8 cellular contexts compared by ENCODE assay signal in genomic region chr4:105895324-105895608, GRCh38. TPM values are rescaled to one million over a fixed set of nuclear protein-coding genes. Genes with fewer than 3 reads are reported as not detected.
DNase-seq lines count a peak whose midpoint lies in the region; ATAC-seq, FAIRE-seq and TF ChIP-seq lines count a peak whose summit lies in the region.

Gene NPNT, plus strand, starts transcription at chr4:105895471. Its CDS starts 182 bp downstream, at chr4:105895653.

- H3K36me3 Mint-ChIP-seq in T-helper 1 cell treated with Interleukin-12 subunit alpha and Interleukin-12 subunit beta and Interleukin-4 antibody, amounts not matched to agents 30 μg/mL and 1 μg/mL, for 36 hours (ENCODE audit: low read depth), result peaks cover 2% of the 10 kb centered on the region
- no peaks in the 10 kb centered on the region for H3K36me3 Mint-ChIP-seq in activated B cell treated with CpG ODN at 0.5 μM for 24 hours (ENCODE audit: low read depth)

- peak within 1 kb of the TSS; percentile 69 to 78 for H3K27ac ChIP-seq in small intestine (ENCODE audit: low read depth in 1 of 2, low read length in 1 of 2)

- 0 to 2% (median 1%) methylated on average over 13 to 34 of the region's 34 CpGs for WGBS in small intestine, 3 donors

- H3K36me3 ChIP-seq in small intestine (ENCODE audit: control insufficient read depth in 2 of 2, insufficient read depth in 2 of 2, low read length in 2 of 2), result no peaks in the 10 kb centered on the region

- no peaks in the 10 kb centered on the region for H3K9me3 ChIP-seq in small intestine (ENCODE audit: control insufficient read depth, low read depth)

- peak within 1 kb of the TSS; percentile 50 for H3K4me3 Mint-ChIP-seq in T-helper 1 cell treated with Interleukin-12 subunit alpha and Interleukin-12 subunit beta and Interleukin-4 antibody, amounts not matched to agents 30 μg/mL and 1 μg/mL, for 36 hours
- H3K4me3 Mint-ChIP-seq in activated B cell treated with CpG ODN at 0.5 μM for 24 hours, result peak within 1 kb of the TSS; percentile 11

- H3K27ac Mint-ChIP-seq in T-helper 1 cell treated with Interleukin-12 subunit alpha and Interleukin-12 subunit beta and Interleukin-4 antibody, amounts not matched to agents 30 μg/mL and 1 μg/mL, for 36 hours, result no peak within 1 kb of the TSS
- H3K27ac Mint-ChIP-seq in activated B cell treated with CpG ODN at 0.5 μM for 24 hours, result no peak within 1 kb of the TSS

- no peaks in the 10 kb centered on the region for H3K9me3 Mint-ChIP-seq in T-helper 1 cell treated with Interleukin-12 subunit alpha and Interleukin-12 subunit beta and Interleukin-4 antibody, amounts not matched to agents 30 μg/mL and 1 μg/mL, for 36 hours
- H3K9me3 Mint-ChIP-seq in activated B cell treated with CpG ODN at 0.5 μM for 24 hours, result no peaks in the 10 kb centered on the region

- POLR2A ChIA-PET in activated B cell treated with CpG ODN at 0.5 μM for 24 hours (lab: Charles Lee), result no interaction called here

- ATAC-seq in HG03159 (IDR thresholded peaks at IDR 0.05; ENCODE audit: unreplicated experiment), result peak; percentile 28
- ATAC-seq in activated B cell treated with CpG ODN at 0.5 μM for 24 hours (ENCODE audit: low read depth), result no peak

- CTCF ChIA-PET in activated B cell treated with CpG ODN at 0.5 μM for 24 hours (lab: Charles Lee), result no interaction called here

- H3K4me3 ChIP-seq in iPS-11a (ENCODE audit: low read depth, low read length), result peak within 1 kb of the TSS; percentile 55
- H3K4me3 ChIP-seq in small intestine (ENCODE audit: low read depth in 1 of 2, low read length in 2 of 2), result peak within 1 kb of the TSS; percentile 51 to 70

- FAIRE-seq in small intestine (lab: Jason Lieb, UNC), result no peak

- TF ChIP-seq CTCF in activated B cell treated with CpG ODN at 0.5 μM for 24 hours (IDR thresholded peaks at IDR 0.05), result no peak

- no peak for DNase-seq in T-helper 1 cell
- DNase-seq in activated B cell treated with CpG ODN at 0.5 μM for 24 hours, result no peak
- peak; percentile 33 for DNase-seq in small intestine
- no peak for DNase-seq in HK-2 (ENCODE audit: unreplicated experiment)
- DNase-seq in NCI-H2107 treated with DMSO at 0.1 percent for 48 hours (lab: John Stamatoyannopoulos, UW; ENCODE audit: unreplicated experiment), result no peak

- intact Hi-C loops in activated B cell treated with CpG ODN at 0.5 μM for 24 hours (cut with micrococcal nuclease), result no loop called here

- no peaks in the 10 kb centered on the region for H3K27me3 ChIP-seq in small intestine (ENCODE audit: control insufficient read depth in 2 of 2, insufficient read depth in 2 of 2, low read length in 2 of 2)

- H3K4me1 Mint-ChIP-seq in T-helper 1 cell treated with Interleukin-12 subunit alpha and Interleukin-12 subunit beta and Interleukin-4 antibody, amounts not matched to agents 30 μg/mL and 1 μg/mL, for 36 hours (ENCODE audit: low read depth), result no peaks in the 10 kb centered on the region
- H3K4me1 Mint-ChIP-seq in activated B cell treated with CpG ODN at 0.5 μM for 24 hours, result peaks cover 10% of the 10 kb centered on the region

- H3K4me1 ChIP-seq in small intestine (ENCODE audit: control insufficient read depth in 2 of 2, insufficient read depth in 1 of 2, low read depth in 1 of 2, low read length in 1 of 2), result peaks cover 0 to 3% of the 10 kb centered on the region in 2 donors

- H3K27me3 Mint-ChIP-seq in T-helper 1 cell treated with Interleukin-12 subunit alpha and Interleukin-12 subunit beta and Interleukin-4 antibody, amounts not matched to agents 30 μg/mL and 1 μg/mL, for 36 hours (ENCODE audit: low read depth), result peaks cover 80% of the 10 kb centered on the region
- peaks cover 59% of the 10 kb centered on the region for H3K27me3 Mint-ChIP-seq in activated B cell treated with CpG ODN at 0.5 μM for 24 hours

RNA-seq across cellular contexts. Expression of gene NPNT, which starts in this region (rescaled TPM):
- total RNA-seq in activated B cell treated with CpG ODN at 0.5 μM for 24 hours, result not detected in 2 replicates
- polyA plus RNA-seq in small intestine, result 100 to 1,000 TPM in 1 of 3 donors, 10 to 100 TPM in 2; 28.9 to 206 (median 83.8) TPM
